Comparison of ENCODE assay signal across 20 cellular contexts in genomic region chr12:112996501-112996900, GRCh38.
"Had no signal": no experiment of that assay in that cellular context is flagged by ENCODE, and none has a peak within 500 bp of the region (broad histone marks: within the 10 kb centered on the region; RNA-seq: fewer than 3 reads in every experiment).

No MANE protein-coding gene starts in this region.

- H3K4me1 ChIP-seq: SJSA1 had no signal

- H3K27ac ChIP-seq: SJSA1, SK-N-MC had no signal

- H3K9me3 ChIP-seq: SJSA1 had no signal

- H3K36me3 ChIP-seq: MG63, SJSA1 had no signal

- H3K27me3 ChIP-seq: MG63 had no signal

- H3K4me3 ChIP-seq: MG63, SJSA1, SK-N-MC had no signal

- DNase-seq: Karpas-422, KG1, MG63, NCI-H1092, NCI-H1105 treated with DMSO at 0.1 percent for 48 hours, NCI-H1417 treated with DMSO at 0.1 percent for 48 hours, NCI-H146, NCI-H1694 treated with DMSO at 0.1 percent for 48 hours, NCI-H1930, NCI-H2081, NCI-H2107, NCI-H2227 treated with DMSO at 0.1 percent for 48 hours, NCI-H524, NCI-H69, NCI-H774, Right ventricle myocardium superior, RPMI8226, SIG-M5 had no signal
